16 cellular contexts compared by ENCODE assay signal in genomic region chr3:140906785-140907184, GRCh38.
"Had no signal": no experiment of that assay in that cellular context is flagged by ENCODE, and none has a peak within 500 bp of the region (broad histone marks: within the 10 kb centered on the region; RNA-seq: fewer than 3 reads in every experiment).

No MANE protein-coding gene starts in this region.

- H3K9me3 Mint-ChIP-seq: activated B cell treated with CpG ODN at 0.5 μM for 24 hours; activated CD4-positive, alpha-beta T cell treated with anti-CD3 and anti-CD28 coated beads, Interleukin-2, amount 10 ng/mL, durations not matched to agents 24 days and 14 days; nephron; stimulated activated naive B cell treated with anti-CD40 and anti-IgM and Interleukin-4, amounts not matched to agents 10 μg/mL and 1 μg/mL and 100 μg/mL, for 72 hours had no signal

- H3K4me3 Mint-ChIP-seq: activated B cell treated with CpG ODN at 0.5 μM for 24 hours; activated CD4-positive, alpha-beta T cell treated with anti-CD3 and anti-CD28 coated beads, Interleukin-2, amount 10 ng/mL, durations not matched to agents 24 days and 14 days; activated naive CD8-positive, alpha-beta T cell; nephron; stimulated activated naive B cell treated with anti-CD40 and anti-IgM and Interleukin-4, amounts not matched to agents 10 μg/mL and 1 μg/mL and 100 μg/mL, for 72 hours had no signal

- H3K27ac Mint-ChIP-seq: activated B cell treated with CpG ODN at 0.5 μM for 24 hours; activated CD4-positive, alpha-beta T cell treated with anti-CD3 and anti-CD28 coated beads, Interleukin-2, amount 10 ng/mL, durations not matched to agents 24 days and 14 days; activated naive CD8-positive, alpha-beta T cell; nephron; stimulated activated naive B cell treated with anti-CD40 and anti-IgM and Interleukin-4, amounts not matched to agents 10 μg/mL and 1 μg/mL and 100 μg/mL, for 72 hours had no signal

- H3K27me3 ChIP-seq: gastrocnemius medialis, heart left ventricle, tibial nerve had no signal

- DNase-seq: activated B cell treated with CpG ODN at 0.5 μM for 24 hours; activated CD4-positive, alpha-beta T cell treated with anti-CD3 and anti-CD28 coated beads, Interleukin-2, amount 10 ng/mL, durations not matched to agents 24 days and 14 days; activated CD8-positive, alpha-beta memory T cell treated with anti-CD3 and anti-CD28 coated beads, Interleukin-2, amount 50 U/mL, for 48 hours; activated gamma-delta T cell treated with Interleukin-2 at 50 U/mL for 16 hours; amniotic stem cell; caudate nucleus; erythroblast; gastrocnemius medialis; heart left ventricle; mesendoderm; nucleus accumbens; stimulated activated CD4-positive, alpha-beta T cell treated with anti-CD3 and anti-CD28 coated beads, Interleukin-2, amount 100 ng/mL, for 48 hours; stimulated activated naive B cell treated with anti-CD40 and anti-IgM and Interleukin-4, amounts not matched to agents 10 μg/mL and 1 μg/mL and 100 μg/mL, for 72 hours had no signal

- H3K4me1 Mint-ChIP-seq: activated B cell treated with CpG ODN at 0.5 μM for 24 hours; activated CD4-positive, alpha-beta T cell treated with anti-CD3 and anti-CD28 coated beads, Interleukin-2, amount 10 ng/mL, durations not matched to agents 24 days and 14 days had no signal

- ATAC-seq: gastrocnemius medialis; heart left ventricle; stimulated activated naive B cell treated with anti-CD40 and anti-IgM and Interleukin-4, amounts not matched to agents 10 μg/mL and 1 μg/mL and 100 μg/mL, for 72 hours had no signal

- H3K27me3 Mint-ChIP-seq: activated naive CD8-positive, alpha-beta T cell had no signal

- H3K27ac ChIP-seq: gastrocnemius medialis, heart left ventricle, tibial nerve had no signal

- H3K4me1 ChIP-seq: gastrocnemius medialis, tibial nerve had no signal

- H3K36me3 ChIP-seq: gastrocnemius medialis, heart left ventricle, tibial nerve had no signal

- H3K4me3 ChIP-seq: gastrocnemius medialis, heart left ventricle, tibial nerve had no signal
